Comparison of ENCODE assay signal across 4 cellular contexts in genomic region chr2:113520837-113521236, GRCh38. TPM values are rescaled to one million over a fixed set of nuclear protein-coding genes. Genes with fewer than 3 reads are reported as not detected.
"Had no signal": no experiment of that assay in that cellular context is flagged by ENCODE, and none has a peak within 500 bp of the region (broad histone marks: within the 10 kb centered on the region; RNA-seq: fewer than 3 reads in every experiment).

No MANE protein-coding gene starts in this region.

RNA-seq across cellular contexts. Expression of gene FOXD4L1, which starts 22.4 kb away (rescaled TPM):
- total RNA-seq: ascending aorta, colonic mucosa, dermis microvascular lymphatic vessel endothelial cell, epithelial cell of proximal tubule had no signal
